ENCODE assay signal across 1 cellular context in genomic region chr19:10305139-10305806, GRCh38.
TF ChIP-seq lines count a peak whose summit lies in the region.

No MANE protein-coding gene starts in this region.

TF ChIP-seq in H1, 55 proteins besides CTCF, POLR2A, EP300 and RAD21:
- no peak for TF ChIP-seq TCF12 (IDR thresholded peaks at IDR 0.05; ENCODE audit: low read depth, low read length)
- TF ChIP-seq RBBP5 (IDR thresholded peaks at IDR 0.05; ENCODE audit: borderline replicate concordance, low read depth, low read length) = no peak
- TF ChIP-seq SAP30 (IDR thresholded peaks at IDR 0.05; ENCODE audit: insufficient read depth, insufficient replicate concordance, low read length) = no peak
- no peak for TF ChIP-seq EZH2 (IDR thresholded peaks at IDR 0.05; ENCODE audit: low read depth, low read length, severe bottlenecking)
- no peak for TF ChIP-seq TAF7 (optimal IDR thresholded peaks at IDR 0.05; ENCODE audit: borderline replicate concordance, low read depth, low read length)
- no peak for TF ChIP-seq SIN3A (conservative IDR thresholded peaks at IDR 0.05 in 1 of 2, IDR thresholded peaks at IDR 0.05 in 1 of 2; ENCODE audit: low read depth in 1 of 2, low read length in 2 of 2)
- TF ChIP-seq KDM5A (IDR thresholded peaks at IDR 0.05; ENCODE audit: low read length) = no peak
- no peak for TF ChIP-seq YY1 (IDR thresholded peaks at IDR 0.05; ENCODE audit: low read depth, low read length)
- no peak for TF ChIP-seq RNF2 (IDR thresholded peaks at IDR 0.05; ENCODE audit: borderline replicate concordance, low read depth, low read length, missing control alignments, poor library complexity, severe bottlenecking)
- TF ChIP-seq USF2 (IDR thresholded peaks at IDR 0.05; ENCODE audit: low read length) = no peak
- no peak for TF ChIP-seq RXRA (IDR thresholded peaks at IDR 0.05; ENCODE audit: insufficient read depth, low read depth, low read length)
- TF ChIP-seq BRCA1 (IDR thresholded peaks at IDR 0.05; ENCODE audit: low read depth, low read length) = no peak
- TF ChIP-seq HDAC6 (IDR thresholded peaks at IDR 0.05; ENCODE audit: low read depth, low read length) = no peak
- TF ChIP-seq CBX8 (IDR thresholded peaks at IDR 0.05; ENCODE audit: borderline replicate concordance, low read depth, low read length) = no peak
